8 cellular contexts compared by ENCODE assay signal in genomic region chr20:44056010-44056698, GRCh38.
DNase-seq lines count a peak whose midpoint lies in the region; ATAC-seq and TF ChIP-seq lines count a peak whose summit lies in the region.

No MANE protein-coding gene starts in this region.

- H3K36me3 Mint-ChIP-seq in MCF 10A (ENCODE audit: insufficient read depth, unreplicated experiment), result no peaks in the 10 kb centered on the region

- no peak overlapping the region for H3K27ac Mint-ChIP-seq in MCF 10A (ENCODE audit: low read depth, unreplicated experiment)

- H3K4me1 Mint-ChIP-seq in MCF 10A (ENCODE audit: insufficient read depth, unreplicated experiment), result no peaks in the 10 kb centered on the region

- CTCF ChIA-PET in MCF 10A (lab: Yijun Ruan, JAX), result interaction anchor here (1.3 to 4.0 kb wide), 3 partner anchors 23 to 306 kb away, joined by 6 to 18 read pairs (median 7); no protein-coding TSS in a partner anchor

- DNase-seq in AML-193 (lab: John Stamatoyannopoulos, UW) (peak; percentile 40), HCEC 1CT (peak; percentile 32), MCF 10A (ENCODE audit: unreplicated experiment) (peak; percentile 35), medulla oblongata (ENCODE audit: extremely low spot score) (peak; percentile 58), ureter (ENCODE audit: low spot score) (peak; percentile 37), AG08396 (ENCODE audit: low spot score) (no peak), NCI-H1694 treated with DMSO at 0.1 percent for 48 hours (lab: John Stamatoyannopoulos, UW) (no peak)

- no peaks in the 10 kb centered on the region for H3K27me3 Mint-ChIP-seq in MCF 10A (ENCODE audit: insufficient read depth, unreplicated experiment)

- H3K9me3 Mint-ChIP-seq in MCF 10A (ENCODE audit: unreplicated experiment), result no peaks in the 10 kb centered on the region

- POLR2A ChIA-PET in MCF 10A (lab: Yijun Ruan, JAX), result interaction anchor here (1.2 kb wide), 1 partner anchor 38 kb away, joined by 3 read pairs; no protein-coding TSS in a partner anchor

- H3K4me3 Mint-ChIP-seq in MCF 10A (ENCODE audit: unreplicated experiment), result no peak overlapping the region

- TF ChIP-seq CTCF in MCF 10A (IDR thresholded peaks at IDR 0.05; ENCODE audit: unreplicated experiment), result no peak

- intact Hi-C loops in MCF 10A (cut with micrococcal nuclease), result no loop called here

- BruUV-seq in MCF 10A (replicated peaks; lab: Mats Ljungman, UMichigan), result no TSS peak

- ATAC-seq in SK-N-SH treated with all-trans-retinoic acid at 6 μM for 48 hours, result peak; percentile 84

TF ChIP-seq in SK-N-SH treated with all-trans-retinoic acid at 6 μM for 48 hours, 23 proteins besides CTCF, POLR2A, EP300 and RAD21:
- no peak for TF ChIP-seq CREB5 (CRISPR knock-in tag; IDR thresholded peaks at IDR 0.05; ENCODE audit: low read depth)

Comparison
In these comparisons a context has a peak if more than half of its experiments do, and no peak if none do; other contexts are left out.
1. DNase-seq: peak in AML-193 (2 of 2), HCEC 1CT (single experiment), MCF 10A (single experiment), medulla oblongata (single experiment) and ureter (single experiment); none in AG08396 (single experiment) and NCI-H1694 treated with DMSO at 0.1 percent for 48 hours (single experiment).